ENCODE assay signal across 1 cellular context in the genomic region with DNA sequence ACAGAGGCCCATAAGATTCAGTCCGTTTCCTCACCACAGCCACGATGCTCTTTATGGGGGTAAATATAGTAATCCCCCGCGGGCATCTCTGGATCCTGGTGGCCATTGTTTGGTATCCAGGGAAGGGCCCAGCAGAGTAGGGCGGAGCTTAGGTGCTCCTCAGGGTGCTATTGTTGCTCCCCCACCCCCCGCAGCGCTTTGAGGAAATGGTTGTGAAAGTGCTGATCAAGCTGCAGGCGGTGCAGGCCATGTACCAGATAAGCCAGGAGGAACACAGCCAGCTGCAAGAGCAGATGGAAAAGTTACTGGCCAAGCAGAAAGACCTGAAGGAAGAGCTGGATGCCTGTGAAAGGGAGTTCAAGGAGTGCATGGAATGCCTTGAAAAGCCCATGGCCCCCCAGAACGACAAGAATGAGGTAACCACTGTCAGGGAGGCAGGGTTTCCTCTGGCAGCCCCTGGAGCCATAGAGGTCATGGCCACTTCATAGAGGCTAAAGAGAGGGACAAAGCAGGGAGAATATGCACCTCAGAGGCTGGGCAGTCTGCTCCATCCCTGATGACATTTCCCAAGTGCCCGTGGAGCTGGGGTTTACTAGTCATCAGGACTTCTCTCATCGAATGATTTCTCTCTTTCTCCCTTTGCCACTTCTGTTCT.
TF ChIP-seq lines count a peak whose summit lies in the region.

No MANE protein-coding gene starts in this region.

TF ChIP-seq in K562, 482 proteins besides CTCF, POLR2A, EP300 and RAD21 (continued from another document):
- TF ChIP-seq, protein P1, sequence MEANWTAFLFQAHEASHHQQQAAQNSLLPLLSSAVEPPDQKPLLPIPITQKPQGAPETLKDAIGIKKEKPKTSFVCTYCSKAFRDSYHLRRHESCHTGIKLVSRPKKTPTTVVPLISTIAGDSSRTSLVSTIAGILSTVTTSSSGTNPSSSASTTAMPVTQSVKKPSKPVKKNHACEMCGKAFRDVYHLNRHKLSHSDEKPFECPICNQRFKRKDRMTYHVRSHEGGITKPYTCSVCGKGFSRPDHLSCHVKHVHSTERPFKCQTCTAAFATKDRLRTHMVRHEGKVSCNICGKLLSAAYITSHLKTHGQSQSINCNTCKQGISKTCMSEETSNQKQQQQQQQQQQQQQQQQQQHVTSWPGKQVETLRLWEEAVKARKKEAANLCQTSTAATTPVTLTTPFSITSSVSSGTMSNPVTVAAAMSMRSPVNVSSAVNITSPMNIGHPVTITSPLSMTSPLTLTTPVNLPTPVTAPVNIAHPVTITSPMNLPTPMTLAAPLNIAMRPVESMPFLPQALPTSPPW (CRISPR knock-in tag; IDR thresholded peaks at IDR 0.05) = peak; percentile 87
- TF ChIP-seq DNMT1 (IDR thresholded peaks at IDR 0.05) = no peak
- no peak for TF ChIP-seq BMI1 (IDR thresholded peaks at IDR 0.05; ENCODE audit: low read length)
- TF ChIP-seq EGR1 (conservative IDR thresholded peaks at IDR 0.05) = no peak
- no peak for TF ChIP-seq HSF4 (CRISPR knock-in tag; IDR thresholded peaks at IDR 0.05; ENCODE audit: borderline replicate concordance)
- peak; percentile 62 for TF ChIP-seq JUND (IDR thresholded peaks at IDR 0.05; ENCODE audit: borderline replicate concordance, low read depth, low read length)
- TF ChIP-seq JUND (tag; IDR thresholded peaks at IDR 0.05; ENCODE audit: borderline replicate concordance, low read depth, low read length) = peak; percentile 44; the same call in 1 of the 3 replicates
- TF ChIP-seq, protein P2, sequence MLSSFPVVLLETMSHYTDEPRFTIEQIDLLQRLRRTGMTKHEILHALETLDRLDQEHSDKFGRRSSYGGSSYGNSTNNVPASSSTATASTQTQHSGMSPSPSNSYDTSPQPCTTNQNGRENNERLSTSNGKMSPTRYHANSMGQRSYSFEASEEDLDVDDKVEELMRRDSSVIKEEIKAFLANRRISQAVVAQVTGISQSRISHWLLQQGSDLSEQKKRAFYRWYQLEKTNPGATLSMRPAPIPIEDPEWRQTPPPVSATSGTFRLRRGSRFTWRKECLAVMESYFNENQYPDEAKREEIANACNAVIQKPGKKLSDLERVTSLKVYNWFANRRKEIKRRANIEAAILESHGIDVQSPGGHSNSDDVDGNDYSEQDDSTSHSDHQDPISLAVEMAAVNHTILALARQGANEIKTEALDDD (IDR thresholded peaks at IDR 0.05) = no peak
- TF ChIP-seq, protein P3, sequence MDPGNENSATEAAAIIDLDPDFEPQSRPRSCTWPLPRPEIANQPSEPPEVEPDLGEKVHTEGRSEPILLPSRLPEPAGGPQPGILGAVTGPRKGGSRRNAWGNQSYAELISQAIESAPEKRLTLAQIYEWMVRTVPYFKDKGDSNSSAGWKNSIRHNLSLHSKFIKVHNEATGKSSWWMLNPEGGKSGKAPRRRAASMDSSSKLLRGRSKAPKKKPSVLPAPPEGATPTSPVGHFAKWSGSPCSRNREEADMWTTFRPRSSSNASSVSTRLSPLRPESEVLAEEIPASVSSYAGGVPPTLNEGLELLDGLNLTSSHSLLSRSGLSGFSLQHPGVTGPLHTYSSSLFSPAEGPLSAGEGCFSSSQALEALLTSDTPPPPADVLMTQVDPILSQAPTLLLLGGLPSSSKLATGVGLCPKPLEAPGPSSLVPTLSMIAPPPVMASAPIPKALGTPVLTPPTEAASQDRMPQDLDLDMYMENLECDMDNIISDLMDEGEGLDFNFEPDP (CRISPR knock-in tag; IDR thresholded peaks at IDR 0.05) = no peak
- no peak for TF ChIP-seq NFXL1 (CRISPR knock-in tag; IDR thresholded peaks at IDR 0.05)
- TF ChIP-seq, protein P4, sequence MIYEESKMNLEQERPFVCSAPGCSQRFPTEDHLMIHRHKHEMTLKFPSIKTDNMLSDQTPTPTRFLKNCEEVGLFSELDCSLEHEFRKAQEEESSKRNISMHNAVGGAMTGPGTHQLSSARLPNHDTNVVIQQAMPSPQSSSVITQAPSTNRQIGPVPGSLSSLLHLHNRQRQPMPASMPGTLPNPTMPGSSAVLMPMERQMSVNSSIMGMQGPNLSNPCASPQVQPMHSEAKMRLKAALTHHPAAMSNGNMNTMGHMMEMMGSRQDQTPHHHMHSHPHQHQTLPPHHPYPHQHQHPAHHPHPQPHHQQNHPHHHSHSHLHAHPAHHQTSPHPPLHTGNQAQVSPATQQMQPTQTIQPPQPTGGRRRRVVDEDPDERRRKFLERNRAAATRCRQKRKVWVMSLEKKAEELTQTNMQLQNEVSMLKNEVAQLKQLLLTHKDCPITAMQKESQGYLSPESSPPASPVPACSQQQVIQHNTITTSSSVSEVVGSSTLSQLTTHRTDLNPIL (CRISPR knock-in tag; IDR thresholded peaks at IDR 0.05) = no peak
- no peak for TF ChIP-seq ZNF175 (CRISPR knock-in tag; IDR thresholded peaks at IDR 0.05; ENCODE audit: low read depth)
- TF ChIP-seq SOX6 (IDR thresholded peaks at IDR 0.05) = peak; percentile 94
- peak; percentile 89 for TF ChIP-seq KLF16 (IDR thresholded peaks at IDR 0.05)
- peak; percentile 47; the same call in 1 of the 2 replicates for TF ChIP-seq ZBTB17 (CRISPR knock-in tag; IDR thresholded peaks at IDR 0.05)
- TF ChIP-seq, protein P5, sequence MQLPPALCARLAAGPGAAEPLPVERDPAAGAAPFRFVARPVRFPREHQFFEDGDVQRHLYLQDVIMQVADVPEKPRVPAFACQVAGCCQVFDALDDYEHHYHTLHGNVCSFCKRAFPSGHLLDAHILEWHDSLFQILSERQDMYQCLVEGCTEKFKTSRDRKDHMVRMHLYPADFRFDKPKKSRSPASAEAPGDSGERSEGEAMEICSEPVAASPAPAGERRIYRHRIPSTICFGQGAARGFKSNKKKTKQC (CRISPR knock-in tag; IDR thresholded peaks at IDR 0.05) = peak; percentile 24; the same call in 1 of the 2 replicates
- TF ChIP-seq, protein P6, sequence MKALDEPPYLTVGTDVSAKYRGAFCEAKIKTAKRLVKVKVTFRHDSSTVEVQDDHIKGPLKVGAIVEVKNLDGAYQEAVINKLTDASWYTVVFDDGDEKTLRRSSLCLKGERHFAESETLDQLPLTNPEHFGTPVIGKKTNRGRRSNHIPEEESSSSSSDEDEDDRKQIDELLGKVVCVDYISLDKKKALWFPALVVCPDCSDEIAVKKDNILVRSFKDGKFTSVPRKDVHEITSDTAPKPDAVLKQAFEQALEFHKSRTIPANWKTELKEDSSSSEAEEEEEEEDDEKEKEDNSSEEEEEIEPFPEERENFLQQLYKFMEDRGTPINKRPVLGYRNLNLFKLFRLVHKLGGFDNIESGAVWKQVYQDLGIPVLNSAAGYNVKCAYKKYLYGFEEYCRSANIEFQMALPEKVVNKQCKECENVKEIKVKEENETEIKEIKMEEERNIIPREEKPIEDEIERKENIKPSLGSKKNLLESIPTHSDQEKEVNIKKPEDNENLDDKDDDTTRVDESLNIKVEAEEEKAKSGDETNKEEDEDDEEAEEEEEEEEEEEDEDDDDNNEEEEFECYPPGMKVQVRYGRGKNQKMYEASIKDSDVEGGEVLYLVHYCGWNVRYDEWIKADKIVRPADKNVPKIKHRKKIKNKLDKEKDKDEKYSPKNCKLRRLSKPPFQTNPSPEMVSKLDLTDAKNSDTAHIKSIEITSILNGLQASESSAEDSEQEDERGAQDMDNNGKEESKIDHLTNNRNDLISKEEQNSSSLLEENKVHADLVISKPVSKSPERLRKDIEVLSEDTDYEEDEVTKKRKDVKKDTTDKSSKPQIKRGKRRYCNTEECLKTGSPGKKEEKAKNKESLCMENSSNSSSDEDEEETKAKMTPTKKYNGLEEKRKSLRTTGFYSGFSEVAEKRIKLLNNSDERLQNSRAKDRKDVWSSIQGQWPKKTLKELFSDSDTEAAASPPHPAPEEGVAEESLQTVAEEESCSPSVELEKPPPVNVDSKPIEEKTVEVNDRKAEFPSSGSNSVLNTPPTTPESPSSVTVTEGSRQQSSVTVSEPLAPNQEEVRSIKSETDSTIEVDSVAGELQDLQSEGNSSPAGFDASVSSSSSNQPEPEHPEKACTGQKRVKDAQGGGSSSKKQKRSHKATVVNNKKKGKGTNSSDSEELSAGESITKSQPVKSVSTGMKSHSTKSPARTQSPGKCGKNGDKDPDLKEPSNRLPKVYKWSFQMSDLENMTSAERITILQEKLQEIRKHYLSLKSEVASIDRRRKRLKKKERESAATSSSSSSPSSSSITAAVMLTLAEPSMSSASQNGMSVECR (CRISPR knock-in tag; IDR thresholded peaks at IDR 0.05) = no peak
TF ChIP-seq in K562: peak in this region for 106.
